ENCODE assay signal across 2 cellular contexts in the genomic region with DNA sequence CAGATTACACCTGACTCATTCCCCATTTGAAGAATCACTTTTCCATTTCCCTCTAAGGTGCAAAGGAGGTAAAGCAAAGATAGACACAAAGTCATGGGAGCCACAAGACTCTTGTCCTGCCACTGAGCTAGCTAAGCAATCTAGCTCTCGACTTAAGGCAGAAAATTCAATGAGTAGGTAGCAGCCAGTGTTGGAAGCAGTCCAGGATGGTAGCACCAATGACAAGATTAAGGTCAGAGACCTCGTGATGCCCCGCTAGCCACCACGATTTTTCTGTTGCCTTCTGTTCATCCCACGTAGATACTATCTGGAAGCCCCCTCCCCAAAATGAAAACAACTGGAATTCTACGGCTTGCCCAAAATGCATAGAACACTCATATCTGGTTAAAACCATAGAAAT.
TF ChIP-seq lines count a peak whose summit lies in the region.

No MANE protein-coding gene starts in this region.

TF ChIP-seq in IMR-90, 13 proteins besides CTCF, POLR2A, EP300 and RAD21:
- TF ChIP-seq CHD1 (IDR thresholded peaks at IDR 0.05; ENCODE audit: low read depth, low read length) (no peak), USF2 (IDR thresholded peaks at IDR 0.05; ENCODE audit: low read depth, low read length) (no peak), NFE2L2 (IDR thresholded peaks at IDR 0.05; ENCODE audit: low read depth, low read length) (no peak), BHLHE40 (IDR thresholded peaks at IDR 0.05; ENCODE audit: low read depth, low read length) (no peak), MAFK (IDR thresholded peaks at IDR 0.05; ENCODE audit: low read depth, low read length) (no peak), MAZ (IDR thresholded peaks at IDR 0.05; ENCODE audit: borderline replicate concordance, low read depth, low read length) (no peak), SMC3 (IDR thresholded peaks at IDR 0.05; ENCODE audit: low read depth, low read length) (no peak), ELK1 (IDR thresholded peaks at IDR 0.05; ENCODE audit: borderline replicate concordance, low read depth, low read length) (no peak), RFX5 (IDR thresholded peaks at IDR 0.05; ENCODE audit: low read depth, low read length) (no peak), CEBPB (IDR thresholded peaks at IDR 0.05; ENCODE audit: low read depth, low read length) (no peak), FOS (IDR thresholded peaks at IDR 0.05; ENCODE audit: low read depth, low read length) (no peak)

TF ChIP-seq in GM12878, 131 proteins besides CTCF, POLR2A, EP300 and RAD21:
- TF ChIP-seq BACH1 (IDR thresholded peaks at IDR 0.05; ENCODE audit: borderline replicate concordance) (0 out of 2 replicates have a peak, but pooled peaks have one; percentile 20), RBBP5 (conservative IDR thresholded peaks at IDR 0.05) (no peak), HCFC1 (IDR thresholded peaks at IDR 0.05; ENCODE audit: low read length) (no peak)
